Comparison of ENCODE assay signal across 8 cellular contexts in the genomic region with DNA sequence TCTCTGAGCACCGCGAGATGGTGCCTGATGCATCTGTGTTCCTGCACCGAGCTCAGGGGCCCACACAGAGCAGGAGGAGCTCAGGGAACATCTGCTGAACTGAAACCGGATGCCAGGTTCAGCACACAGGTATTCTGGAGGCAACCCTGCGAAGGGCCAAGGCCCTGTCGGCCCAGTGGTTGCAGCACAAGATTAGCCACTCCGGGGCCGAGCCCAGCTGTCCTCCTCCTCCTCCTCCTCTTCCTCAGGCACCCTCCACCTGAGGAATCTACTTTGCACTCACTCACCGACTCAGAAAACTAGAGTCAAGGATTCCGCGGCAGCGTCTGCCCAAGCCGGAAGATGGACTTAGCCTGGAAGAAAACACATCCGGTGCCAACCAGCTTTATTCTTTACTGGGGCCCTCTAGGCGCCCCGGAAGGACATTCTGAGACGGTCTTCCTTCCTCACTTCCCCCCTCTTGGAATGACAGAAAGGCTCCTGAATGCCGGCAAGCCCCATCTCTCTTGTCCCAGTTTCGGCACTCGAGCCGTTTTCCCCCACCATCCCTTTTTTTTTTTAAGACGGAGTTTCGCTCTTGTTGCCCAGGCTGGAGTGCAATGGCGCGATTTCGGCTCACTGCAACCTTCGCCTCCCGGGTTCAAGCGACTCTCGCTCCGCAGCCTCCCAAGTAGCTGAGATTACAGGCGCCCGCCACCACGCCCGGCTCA. TPM values are rescaled to one million over a fixed set of nuclear protein-coding genes. Genes with fewer than 3 reads are reported as not detected.
A peak's percentile ranks its signal among the peaks of the same experiment; 100 is the strongest.
DNase-seq lines count a peak whose midpoint lies in the region; ATAC-seq, FAIRE-seq and TF ChIP-seq lines count a peak whose summit lies in the region.

A gene with protein sequence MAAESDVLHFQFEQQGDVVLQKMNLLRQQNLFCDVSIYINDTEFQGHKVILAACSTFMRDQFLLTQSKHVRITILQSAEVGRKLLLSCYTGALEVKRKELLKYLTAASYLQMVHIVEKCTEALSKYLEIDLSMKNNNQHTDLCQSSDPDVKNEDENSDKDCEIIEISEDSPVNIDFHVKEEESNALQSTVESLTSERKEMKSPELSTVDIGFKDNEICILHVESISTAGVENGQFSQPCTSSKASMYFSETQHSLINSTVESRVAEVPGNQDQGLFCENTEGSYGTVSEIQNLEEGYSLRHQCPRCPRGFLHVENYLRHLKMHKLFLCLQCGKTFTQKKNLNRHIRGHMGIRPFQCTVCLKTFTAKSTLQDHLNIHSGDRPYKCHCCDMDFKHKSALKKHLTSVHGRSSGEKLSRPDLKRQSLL (minus strand): TSS at position 360 of the 710 bp plus-strand sequence. CDS start 1,251 bp downstream, outside the sequence.

- no peaks in the 10 kb centered on the region for H3K9me3 Mint-ChIP-seq in Calu3 (ENCODE audit: low read depth, unreplicated experiment)

- H3K4me3 ChIP-seq in NT2/D1 (ENCODE audit: insufficient read length, low read depth) (peak within 1 kb of the TSS; percentile 78), mononuclear cell (ENCODE audit: low read length) (peak within 1 kb of the TSS; percentile 61)

- H3K27me3 ChIP-seq in NT2/D1 (ENCODE audit: insufficient read depth, insufficient read length) (no peaks in the 10 kb centered on the region), mononuclear cell (ENCODE audit: insufficient read depth, low read length) (no peaks in the 10 kb centered on the region)

- peaks cover 16% of the 10 kb centered on the region for H3K4me1 Mint-ChIP-seq in Calu3 (ENCODE audit: low read depth, unreplicated experiment)

- H3K36me3 ChIP-seq in NT2/D1 (ENCODE audit: insufficient read depth, insufficient read length, low read length), result peaks cover 27% of the 10 kb centered on the region

- H3K4me3 Mint-ChIP-seq in Calu3 (ENCODE audit: low read depth, unreplicated experiment), result peak within 1 kb of the TSS; percentile 92

- intact Hi-C loops in Calu3 (cut with micrococcal nuclease; ENCODE audit: unreplicated experiment), result loop anchor here (5.0 kb wide), 1 partner anchor 79 kb away; no protein-coding TSS in a partner anchor

- peaks cover 27% of the 10 kb centered on the region for H3K36me3 Mint-ChIP-seq in Calu3 (ENCODE audit: insufficient read depth, unreplicated experiment)

- H3K4me1 ChIP-seq in NT2/D1 (ENCODE audit: insufficient read depth, insufficient read length), result no peaks in the 10 kb centered on the region
- H3K4me1 ChIP-seq in mononuclear cell (ENCODE audit: insufficient read depth, low read length), result peaks cover 17% of the 10 kb centered on the region

- FAIRE-seq in HTR-8/SVneo (lab: Jason Lieb, UNC), result no peak

- peak within 1 kb of the TSS; percentile 97 for H3K9ac ChIP-seq in NT2/D1 (ENCODE audit: insufficient read length, low read depth)

- no peak for TF ChIP-seq CTCF in Calu3 (IDR thresholded peaks at IDR 0.05; ENCODE audit: unreplicated experiment)

- peak; percentile 98 for ATAC-seq in GM21381 (IDR thresholded peaks at IDR 0.05; ENCODE audit: unreplicated experiment)

- DNase-seq in Calu3 (peak; percentile 49), HTR-8/SVneo (ENCODE audit: insufficient read length, low spot score) (peak; percentile 72), NT2/D1 (ENCODE audit: low read depth, low spot score) (peak; percentile 66), epidermal melanocyte (ENCODE audit: insufficient read length, low spot score) (peak; percentile 71)
- peak; percentile 32 for DNase-seq in activated CD8-positive, alpha-beta memory T cell treated with anti-CD3 and anti-CD28 coated beads, Interleukin-2, amount 50 U/mL, for 24 hours (ENCODE audit: extremely low read depth)
- peak; percentile 23 to 26 for DNase-seq in stimulated activated CD8-positive, alpha-beta memory T cell treated with anti-CD3 and anti-CD28 coated beads, Interleukin-7, amount 100 ng/mL, for 1 hour (ENCODE audit: low read depth in 2 of 2)

- no peaks in the 10 kb centered on the region for H3K27me3 Mint-ChIP-seq in Calu3 (ENCODE audit: unreplicated experiment)

- BruUV-seq in Calu3 (replicated peaks; lab: Mats Ljungman, UMichigan), result no TSS peak

- no peaks in the 10 kb centered on the region for H3K9me3 ChIP-seq in NT2/D1 (ENCODE audit: insufficient read depth, low read length)
- H3K9me3 ChIP-seq in mononuclear cell (ENCODE audit: low read depth, low read length), result no peaks in the 10 kb centered on the region

- peak within 1 kb of the TSS; percentile 95 for H3K27ac Mint-ChIP-seq in Calu3 (ENCODE audit: unreplicated experiment)

- CTCF ChIA-PET in Calu3 (lab: Charles Lee), result interaction anchor here (0.7 kb wide), 2 partner anchors 14 to 817 kb away, joined by 3 read pairs; no protein-coding TSS in a partner anchor

RNA-seq across cellular contexts. Expression of the gene that starts here (rescaled TPM):
- total RNA-seq in Calu3 (2022), result 6.1 and 6.3 TPM in 2 replicates
- 11.2 TPM for total RNA-seq in mononuclear cell

Comparison
In these comparisons a context has a peak if more than half of its experiments do, and no peak if none do; other contexts are left out.
1. Peak in every context shown above with its lines: DNase-seq, ATAC-seq and H3K4me3 ChIP-seq.